1 cellular context compared by ENCODE assay signal in genomic region chr13:48578516-48579166, GRCh38.
TF ChIP-seq lines count a peak whose summit lies in the region.

No MANE protein-coding gene starts in this region.

TF ChIP-seq in H1, 55 proteins besides CTCF, POLR2A, EP300 and RAD21 (continued from another document):
- TF ChIP-seq FOSL1 (IDR thresholded peaks at IDR 0.05; ENCODE audit: insufficient read depth, low read depth, low read length) (no peak), EZH2 (IDR thresholded peaks at IDR 0.05; ENCODE audit: low read depth, low read length, severe bottlenecking) (no peak), JUN (IDR thresholded peaks at IDR 0.05; ENCODE audit: low read depth, low read length) (no peak)
